1 cellular context compared by ENCODE assay signal in genomic region chr9:27573699-27574265, GRCh38.
TF ChIP-seq lines count a peak whose summit lies in the region.

No MANE protein-coding gene starts in this region.

TF ChIP-seq in HepG2, 621 proteins besides CTCF, POLR2A, EP300 and RAD21 (continued from another document and continues in another):
- TF ChIP-seq ZBTB4 (CRISPR knock-in tag; IDR thresholded peaks at IDR 0.05; ENCODE audit: borderline replicate concordance) (no peak), ZNF296 (CRISPR knock-in tag; conservative IDR thresholded peaks at IDR 0.05) (no peak), REL (CRISPR knock-in tag; conservative IDR thresholded peaks at IDR 0.05) (no peak), KLF11 (CRISPR knock-in tag; IDR thresholded peaks at IDR 0.05) (no peak), LCORL (IDR thresholded peaks at IDR 0.05) (no peak), LCORL (CRISPR knock-in tag; IDR thresholded peaks at IDR 0.05) (no peak), SPEN (CRISPR knock-in tag; IDR thresholded peaks at IDR 0.05; ENCODE audit: low read depth) (peak; percentile 86), TFDP1 (CRISPR knock-in tag; IDR thresholded peaks at IDR 0.05; ENCODE audit: borderline replicate concordance) (peak; percentile 62; the same call in 1 of the 2 replicates), ZSCAN31 (CRISPR knock-in tag; IDR thresholded peaks at IDR 0.05; ENCODE audit: low read depth) (0 out of 2 replicates have a peak, but pooled peaks have one; percentile 51), CENPX (CRISPR knock-in tag; IDR thresholded peaks at IDR 0.05) (no peak), SMAD3 (CRISPR knock-in tag; IDR thresholded peaks at IDR 0.05) (0 out of 2 replicates have a peak, but pooled peaks have one; percentile 47), CBX2 (IDR thresholded peaks at IDR 0.05; ENCODE audit: low read depth, low read length) (no peak), CBX2 (CRISPR knock-in tag; IDR thresholded peaks at IDR 0.05; ENCODE audit: low read depth) (no peak), ZNF430 (CRISPR knock-in tag; IDR thresholded peaks at IDR 0.05) (no peak; the same call in 1 of the 2 replicates), ZNF468 (CRISPR knock-in tag; IDR thresholded peaks at IDR 0.05) (no peak), ARID5B (CRISPR knock-in tag; IDR thresholded peaks at IDR 0.05) (no peak; the same call in 1 of the 2 replicates), NFIB (CRISPR knock-in tag; IDR thresholded peaks at IDR 0.05; ENCODE audit: borderline replicate concordance) (no peak), ZFP90 (CRISPR knock-in tag; IDR thresholded peaks at IDR 0.05; ENCODE audit: borderline replicate concordance) (no peak), KDM6A (CRISPR knock-in tag; IDR thresholded peaks at IDR 0.05; ENCODE audit: low read depth) (no peak), GTF3A (CRISPR knock-in tag; conservative IDR thresholded peaks at IDR 0.05) (no peak), TBX3 (IDR thresholded peaks at IDR 0.05; ENCODE audit: borderline replicate concordance) (no peak), UBTF (CRISPR knock-in tag; IDR thresholded peaks at IDR 0.05) (no peak; the same call in 1 of the 2 replicates), KDM5A (IDR thresholded peaks at IDR 0.05; ENCODE audit: borderline replicate concordance, low read length) (no peak), ZNF350 (CRISPR knock-in tag; IDR thresholded peaks at IDR 0.05; ENCODE audit: borderline replicate concordance, low read depth) (peak; percentile 27; the same call in 1 of the 2 replicates), ZBTB26 (CRISPR knock-in tag; IDR thresholded peaks at IDR 0.05; ENCODE audit: borderline replicate concordance) (0 out of 2 replicates have a peak, but pooled peaks have one; percentile 42), HMG20B (CRISPR knock-in tag; conservative IDR thresholded peaks at IDR 0.05) (no peak), GMEB2 (CRISPR knock-in tag; IDR thresholded peaks at IDR 0.05; ENCODE audit: low read depth) (peak; percentile 48), SNAPC4 (CRISPR knock-in tag; IDR thresholded peaks at IDR 0.05) (no peak), SIX1 (CRISPR knock-in tag; IDR thresholded peaks at IDR 0.05; ENCODE audit: borderline replicate concordance) (no peak), PRMT3 (CRISPR knock-in tag; IDR thresholded peaks at IDR 0.05; ENCODE audit: borderline replicate concordance, low read depth) (no peak), ZNF614 (CRISPR knock-in tag; IDR thresholded peaks at IDR 0.05; ENCODE audit: borderline replicate concordance) (peak; percentile 29; the same call in 1 of the 2 replicates), ZNF101 (CRISPR knock-in tag; IDR thresholded peaks at IDR 0.05; ENCODE audit: borderline replicate concordance, low read depth) (no peak), ATRX (CRISPR knock-in tag; IDR thresholded peaks at IDR 0.05; ENCODE audit: borderline replicate concordance) (no peak), SAFB2 (CRISPR knock-in tag; IDR thresholded peaks at IDR 0.05; ENCODE audit: borderline replicate concordance, low read depth) (no peak), ZNF34 (CRISPR knock-in tag; IDR thresholded peaks at IDR 0.05; ENCODE audit: borderline replicate concordance) (no peak), BRF2 (CRISPR knock-in tag; IDR thresholded peaks at IDR 0.05) (no peak), ZNF275 (CRISPR knock-in tag; IDR thresholded peaks at IDR 0.05; ENCODE audit: borderline replicate concordance) (no peak)
